In genomic region chrY:14235070-14235469, GRCh38 we compare ENCODE assay signal across 20 cellular contexts.
"Had no signal": no experiment of that assay in that cellular context is flagged by ENCODE, and none has a peak within 500 bp of the region (broad histone marks: within the 10 kb centered on the region; RNA-seq: fewer than 3 reads in every experiment).

No MANE protein-coding gene starts in this region.

- ATAC-seq: lower lobe of right lung, T-helper 17 cell had no signal

- H3K36me3 Mint-ChIP-seq: mesothelial cell of epicardium; stimulated activated naive B cell treated with anti-CD40 and anti-IgM and Interleukin-4, amounts not matched to agents 10 μg/mL and 1 μg/mL and 100 μg/mL, for 72 hours had no signal

- H3K27me3 Mint-ChIP-seq: stimulated activated naive B cell treated with anti-CD40 and anti-IgM and Interleukin-4, amounts not matched to agents 10 μg/mL and 1 μg/mL and 100 μg/mL, for 72 hours had no signal

- H3K9me3 Mint-ChIP-seq: mesothelial cell of epicardium, nephron had no signal

- H3K4me1 Mint-ChIP-seq: central memory CD8-positive, alpha-beta T cell; mesothelial cell of epicardium; nephron; stimulated activated naive B cell treated with anti-CD40 and anti-IgM and Interleukin-4, amounts not matched to agents 10 μg/mL and 1 μg/mL and 100 μg/mL, for 72 hours; T-helper 17 cell had no signal

- H3K4me3 Mint-ChIP-seq: central memory CD8-positive, alpha-beta T cell; mesothelial cell of epicardium; nephron; stimulated activated naive B cell treated with anti-CD40 and anti-IgM and Interleukin-4, amounts not matched to agents 10 μg/mL and 1 μg/mL and 100 μg/mL, for 72 hours; T-helper 17 cell had no signal

- H3K4me3 ChIP-seq: ascending aorta, lower lobe of right lung, sigmoid colon, thyroid gland had no signal

- H3K27ac ChIP-seq: ascending aorta, lower lobe of right lung, sigmoid colon, thyroid gland, WERI-Rb-1 had no signal

- H3K27ac Mint-ChIP-seq: mesothelial cell of epicardium; nephron; stimulated activated naive B cell treated with anti-CD40 and anti-IgM and Interleukin-4, amounts not matched to agents 10 μg/mL and 1 μg/mL and 100 μg/mL, for 72 hours; T-helper 17 cell had no signal

- DNase-seq: activated CD4-positive, alpha-beta T cell treated with anti-CD3 and anti-CD28 coated beads for 4 hours; activated CD8-positive, alpha-beta memory T cell treated with anti-CD3 and anti-CD28 coated beads for 24 hours; activated CD8-positive, alpha-beta memory T cell treated with anti-CD3 and anti-CD28 coated beads, Interleukin-2, amount 50 U/mL, for 48 hours; activated gamma-delta T cell treated with Interleukin-2 at 50 U/mL for 16 hours; activated T-cell treated with anti-CD3 and anti-CD28 coated beads, Interleukin-2, amount 50 U/mL, for 48 hours; cortex of kidney; erythroblast; foreskin melanocyte; hypothalamus; lower lobe of right lung; sigmoid colon; stimulated activated CD4-positive, alpha-beta T cell treated with anti-CD3 and anti-CD28 coated beads, Interleukin-4, amount 100 ng/mL, for 24 hours; stimulated activated naive B cell treated with anti-CD40 and anti-IgM and Interleukin-4, amounts not matched to agents 10 μg/mL and 1 μg/mL and 100 μg/mL, for 72 hours; T-helper 17 cell; thyroid gland; WERI-Rb-1 had no signal
